In genomic region chr17:51259574-51260236, GRCh38 we compare ENCODE assay signal across 8 cellular contexts. TPM values are rescaled to one million over a fixed set of nuclear protein-coding genes. Genes with fewer than 3 reads are reported as not detected.
DNase-seq lines count a peak whose midpoint lies in the region; ATAC-seq, FAIRE-seq and TF ChIP-seq lines count a peak whose summit lies in the region.

MBTD1 (minus strand) TSS chr17:51260049; CDS start chr17:51225161, 34,888 bp downstream.

- BruUV-seq in PC-9 (replicated peaks; lab: Mats Ljungman, UMichigan): TSS peak; percentile 24

- H3K4me3 ChIP-seq in PC-9 (peak within 1 kb of the TSS; percentile 94), esophagus (ENCODE audit: low read depth in 1 of 2, low read length in 2 of 2) (peak within 1 kb of the TSS; percentile 82 to 99), mucosa of rectum (ENCODE audit: low read length in 2 of 2) (peak within 1 kb of the TSS; percentile 96 to 97)

- no peaks in the 10 kb centered on the region for H3K9me2 ChIP-seq in PC-9 (ENCODE audit: insufficient read depth)

- peak within 1 kb of the TSS; percentile 99 for H2AFZ ChIP-seq in PC-9

- no peak; the same call in 1 of the 2 replicates for TF ChIP-seq EP300 in Ishikawa (IDR thresholded peaks at IDR 0.05; ENCODE audit: borderline replicate concordance)

- intact Hi-C loops in PC-9 (cut with micrococcal nuclease; ENCODE audit: unreplicated experiment): loop anchor here (2.0 to 5.0 kb wide), 2 partner anchors 92 to 139 kb away; partner anchors contain the start of genes NME2 and SPAG9

- H4K20me1 ChIP-seq in PC-9 (ENCODE audit: insufficient read depth): peaks cover 68% of the 10 kb centered on the region

- H3K36me3 ChIP-seq in PC-9 (ENCODE audit: low read depth) (peaks cover 45% of the 10 kb centered on the region), esophagus (ENCODE audit: control insufficient read depth in 2 of 2, insufficient read depth in 2 of 2, low read length in 1 of 2) (no peaks in the 10 kb centered on the region), mucosa of rectum (ENCODE audit: control insufficient read depth in 2 of 2, insufficient read depth in 2 of 2, low read length in 2 of 2) (peaks cover 2 to 7% of the 10 kb centered on the region in 2 donors)

- peaks cover 55% of the 10 kb centered on the region for H3K4me1 ChIP-seq in PC-9 (replicated peaks; ENCODE audit: insufficient read depth)
- H3K4me1 ChIP-seq in esophagus (ENCODE audit: control insufficient read depth in 2 of 2, insufficient read depth in 2 of 2, low read length in 1 of 2): peaks cover 0 to 9% of the 10 kb centered on the region in 2 donors
- peaks cover 21 to 23% of the 10 kb centered on the region in 2 donors for H3K4me1 ChIP-seq in mucosa of rectum (ENCODE audit: control insufficient read depth in 2 of 2, insufficient read depth in 2 of 2, low read length in 2 of 2)

- POLR2A ChIA-PET in PC-9 (lab: Charles Lee; ENCODE audit: unreplicated experiment): interaction anchor here (0.9 kb wide), 1 partner anchor 22 kb away, joined by 7 read pairs; no protein-coding TSS in a partner anchor

- H3K4me1 Mint-ChIP-seq in activated T-cell treated with anti-CD3 and anti-CD28 coated beads, Interleukin-2, amount 50 U/mL, for 24 hours (ENCODE audit: low read depth): peaks cover 70% of the 10 kb centered on the region

- H3K9me3 ChIP-seq in PC-9 (ENCODE audit: insufficient read depth, low read depth): no peaks in the 10 kb centered on the region
- H3K9me3 ChIP-seq in esophagus (ENCODE audit: control insufficient read depth in 2 of 2, insufficient read depth in 1 of 2, low read depth in 1 of 2, low read length in 1 of 2): no peaks in the 10 kb centered on the region
- H3K9me3 ChIP-seq in mucosa of rectum (ENCODE audit: control insufficient read depth in 2 of 2, low read length in 2 of 2): no peaks in the 10 kb centered on the region

- CTCF ChIA-PET in PC-9 (lab: Charles Lee): no interaction called here

- no peak for TF ChIP-seq RAD21 in Ishikawa (IDR thresholded peaks at IDR 0.05; ENCODE audit: low read depth)

- H3K36me3 Mint-ChIP-seq in activated T-cell treated with anti-CD3 and anti-CD28 coated beads, Interleukin-2, amount 50 U/mL, for 24 hours (ENCODE audit: low read depth): peaks cover 86% of the 10 kb centered on the region

- H3K9ac ChIP-seq in mucosa of rectum (ENCODE audit: low read depth in 1 of 2, low read length in 2 of 2): peak within 1 kb of the TSS; percentile 91 to 97

- TF ChIP-seq CTCF in D721Med (IDR thresholded peaks at IDR 0.05; ENCODE audit: insufficient read depth, missing control alignments) (no peak), PC-9 (conservative IDR thresholded peaks at IDR 0.05) (no peak)

- H3F3A ChIP-seq in PC-9 (ENCODE audit: insufficient read depth, low read depth): peaks cover 17% of the 10 kb centered on the region; the same call in 1 of the 2 replicates

- peak within 1 kb of the TSS; percentile 100 for H3K27ac Mint-ChIP-seq in activated T-cell treated with anti-CD3 and anti-CD28 coated beads, Interleukin-2, amount 50 U/mL, for 24 hours

- no peaks in the 10 kb centered on the region for H3K27me3 Mint-ChIP-seq in activated T-cell treated with anti-CD3 and anti-CD28 coated beads, Interleukin-2, amount 50 U/mL, for 24 hours

- no peak for FAIRE-seq in D721Med (lab: Jason Lieb, UNC)

- H3K4me2 ChIP-seq in PC-9: peak within 1 kb of the TSS; percentile 95

- DNase-seq in D721Med (ENCODE audit: insufficient read length, low spot score) (peak; percentile 93), PC-9 (peak; percentile 85 to 92)
- DNase-seq in activated T-cell treated with anti-CD3 and anti-CD28 coated beads, Interleukin-2, amount 50 U/mL, for 24 hours: peak; percentile 93
- DNase-seq in stimulated activated CD8-positive, alpha-beta memory T cell treated with anti-CD3 and anti-CD28 coated beads, Interleukin-4, amount 100 ng/mL, for 4 hours (ENCODE audit: low read depth in 2 of 2, low spot score in 1 of 2): peak; percentile 85 to 89

- H3K9me3 Mint-ChIP-seq in activated T-cell treated with anti-CD3 and anti-CD28 coated beads, Interleukin-2, amount 50 U/mL, for 24 hours: no peaks in the 10 kb centered on the region

- ATAC-seq in GM21529 (IDR thresholded peaks at IDR 0.05; ENCODE audit: unreplicated experiment): peak; percentile 74

- peak within 1 kb of the TSS; percentile 82 for H3K4me3 Mint-ChIP-seq in activated T-cell treated with anti-CD3 and anti-CD28 coated beads, Interleukin-2, amount 50 U/mL, for 24 hours

- peaks cover 95% of the 10 kb centered on the region for H3K79me2 ChIP-seq in PC-9 (ENCODE audit: low read depth)

- H3K27me3 ChIP-seq in PC-9 (ENCODE audit: insufficient read depth, low read depth) (no peaks in the 10 kb centered on the region), esophagus (ENCODE audit: control insufficient read depth in 1 of 2, insufficient read depth in 2 of 2, low read length in 2 of 2) (no peaks in the 10 kb centered on the region), mucosa of rectum (ENCODE audit: control insufficient read depth in 2 of 2, insufficient read depth in 2 of 2, low read length in 2 of 2) (no peaks in the 10 kb centered on the region)

- WGBS in esophagus, 2 donors: 0 to 1% methylated on average over 38 to 42 of the region's 42 CpGs

- H3K27ac ChIP-seq in PC-9 (peak within 1 kb of the TSS; percentile 92), esophagus (ENCODE audit: low read depth in 2 of 2, low read length in 1 of 2) (peak within 1 kb of the TSS; percentile 95 to 99), mucosa of rectum (ENCODE audit: low read depth in 2 of 2, low read length in 2 of 2) (peak within 1 kb of the TSS; percentile 99)

TF ChIP-seq in Ishikawa, 13 proteins besides CTCF, POLR2A, EP300 and RAD21:
- no peak for TF ChIP-seq CREB1 (IDR thresholded peaks at IDR 0.05; ENCODE audit: low read depth)
- TF ChIP-seq ZBTB7A (IDR thresholded peaks at IDR 0.05; ENCODE audit: low read depth): peak; percentile 71

RNA-seq across cellular contexts. Expression of gene MBTD1, which starts in this region (rescaled TPM):
- 20.4 and 20.8 TPM in 2 replicates for total RNA-seq in PC-9 (2021)
- 1 to 10 TPM; 3.9 to 8.0 TPM for polyA plus RNA-seq in esophagus

Comparison
In these comparisons a context has a peak if more than half of its experiments do, and no peak if none do; other contexts are left out.
1. Peak in every context shown above with its lines: DNase-seq, ATAC-seq, H3K4me3 ChIP-seq and H3K27ac ChIP-seq.